In genomic region chr1:25725482-25725881, GRCh38 we compare ENCODE assay signal across 2 cellular contexts.
TF ChIP-seq lines count a peak whose summit lies in the region.

No MANE protein-coding gene starts in this region.

TF ChIP-seq in A549, 52 proteins besides CTCF, POLR2A, EP300 and RAD21 (continued from another document):
- TF ChIP-seq, protein P1, sequence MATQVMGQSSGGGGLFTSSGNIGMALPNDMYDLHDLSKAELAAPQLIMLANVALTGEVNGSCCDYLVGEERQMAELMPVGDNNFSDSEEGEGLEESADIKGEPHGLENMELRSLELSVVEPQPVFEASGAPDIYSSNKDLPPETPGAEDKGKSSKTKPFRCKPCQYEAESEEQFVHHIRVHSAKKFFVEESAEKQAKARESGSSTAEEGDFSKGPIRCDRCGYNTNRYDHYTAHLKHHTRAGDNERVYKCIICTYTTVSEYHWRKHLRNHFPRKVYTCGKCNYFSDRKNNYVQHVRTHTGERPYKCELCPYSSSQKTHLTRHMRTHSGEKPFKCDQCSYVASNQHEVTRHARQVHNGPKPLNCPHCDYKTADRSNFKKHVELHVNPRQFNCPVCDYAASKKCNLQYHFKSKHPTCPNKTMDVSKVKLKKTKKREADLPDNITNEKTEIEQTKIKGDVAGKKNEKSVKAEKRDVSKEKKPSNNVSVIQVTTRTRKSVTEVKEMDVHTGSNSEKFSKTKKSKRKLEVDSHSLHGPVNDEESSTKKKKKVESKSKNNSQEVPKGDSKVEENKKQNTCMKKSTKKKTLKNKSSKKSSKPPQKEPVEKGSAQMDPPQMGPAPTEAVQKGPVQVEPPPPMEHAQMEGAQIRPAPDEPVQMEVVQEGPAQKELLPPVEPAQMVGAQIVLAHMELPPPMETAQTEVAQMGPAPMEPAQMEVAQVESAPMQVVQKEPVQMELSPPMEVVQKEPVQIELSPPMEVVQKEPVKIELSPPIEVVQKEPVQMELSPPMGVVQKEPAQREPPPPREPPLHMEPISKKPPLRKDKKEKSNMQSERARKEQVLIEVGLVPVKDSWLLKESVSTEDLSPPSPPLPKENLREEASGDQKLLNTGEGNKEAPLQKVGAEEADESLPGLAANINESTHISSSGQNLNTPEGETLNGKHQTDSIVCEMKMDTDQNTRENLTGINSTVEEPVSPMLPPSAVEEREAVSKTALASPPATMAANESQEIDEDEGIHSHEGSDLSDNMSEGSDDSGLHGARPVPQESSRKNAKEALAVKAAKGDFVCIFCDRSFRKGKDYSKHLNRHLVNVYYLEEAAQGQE (IDR thresholded peaks at IDR 0.05): no peak
- no peak for TF ChIP-seq KDM1A (IDR thresholded peaks at IDR 0.05; ENCODE audit: low read depth)

TF ChIP-seq in GM23338, 12 proteins besides CTCF, POLR2A, EP300 and RAD21 (continued from another document):
- TF ChIP-seq, protein P2, sequence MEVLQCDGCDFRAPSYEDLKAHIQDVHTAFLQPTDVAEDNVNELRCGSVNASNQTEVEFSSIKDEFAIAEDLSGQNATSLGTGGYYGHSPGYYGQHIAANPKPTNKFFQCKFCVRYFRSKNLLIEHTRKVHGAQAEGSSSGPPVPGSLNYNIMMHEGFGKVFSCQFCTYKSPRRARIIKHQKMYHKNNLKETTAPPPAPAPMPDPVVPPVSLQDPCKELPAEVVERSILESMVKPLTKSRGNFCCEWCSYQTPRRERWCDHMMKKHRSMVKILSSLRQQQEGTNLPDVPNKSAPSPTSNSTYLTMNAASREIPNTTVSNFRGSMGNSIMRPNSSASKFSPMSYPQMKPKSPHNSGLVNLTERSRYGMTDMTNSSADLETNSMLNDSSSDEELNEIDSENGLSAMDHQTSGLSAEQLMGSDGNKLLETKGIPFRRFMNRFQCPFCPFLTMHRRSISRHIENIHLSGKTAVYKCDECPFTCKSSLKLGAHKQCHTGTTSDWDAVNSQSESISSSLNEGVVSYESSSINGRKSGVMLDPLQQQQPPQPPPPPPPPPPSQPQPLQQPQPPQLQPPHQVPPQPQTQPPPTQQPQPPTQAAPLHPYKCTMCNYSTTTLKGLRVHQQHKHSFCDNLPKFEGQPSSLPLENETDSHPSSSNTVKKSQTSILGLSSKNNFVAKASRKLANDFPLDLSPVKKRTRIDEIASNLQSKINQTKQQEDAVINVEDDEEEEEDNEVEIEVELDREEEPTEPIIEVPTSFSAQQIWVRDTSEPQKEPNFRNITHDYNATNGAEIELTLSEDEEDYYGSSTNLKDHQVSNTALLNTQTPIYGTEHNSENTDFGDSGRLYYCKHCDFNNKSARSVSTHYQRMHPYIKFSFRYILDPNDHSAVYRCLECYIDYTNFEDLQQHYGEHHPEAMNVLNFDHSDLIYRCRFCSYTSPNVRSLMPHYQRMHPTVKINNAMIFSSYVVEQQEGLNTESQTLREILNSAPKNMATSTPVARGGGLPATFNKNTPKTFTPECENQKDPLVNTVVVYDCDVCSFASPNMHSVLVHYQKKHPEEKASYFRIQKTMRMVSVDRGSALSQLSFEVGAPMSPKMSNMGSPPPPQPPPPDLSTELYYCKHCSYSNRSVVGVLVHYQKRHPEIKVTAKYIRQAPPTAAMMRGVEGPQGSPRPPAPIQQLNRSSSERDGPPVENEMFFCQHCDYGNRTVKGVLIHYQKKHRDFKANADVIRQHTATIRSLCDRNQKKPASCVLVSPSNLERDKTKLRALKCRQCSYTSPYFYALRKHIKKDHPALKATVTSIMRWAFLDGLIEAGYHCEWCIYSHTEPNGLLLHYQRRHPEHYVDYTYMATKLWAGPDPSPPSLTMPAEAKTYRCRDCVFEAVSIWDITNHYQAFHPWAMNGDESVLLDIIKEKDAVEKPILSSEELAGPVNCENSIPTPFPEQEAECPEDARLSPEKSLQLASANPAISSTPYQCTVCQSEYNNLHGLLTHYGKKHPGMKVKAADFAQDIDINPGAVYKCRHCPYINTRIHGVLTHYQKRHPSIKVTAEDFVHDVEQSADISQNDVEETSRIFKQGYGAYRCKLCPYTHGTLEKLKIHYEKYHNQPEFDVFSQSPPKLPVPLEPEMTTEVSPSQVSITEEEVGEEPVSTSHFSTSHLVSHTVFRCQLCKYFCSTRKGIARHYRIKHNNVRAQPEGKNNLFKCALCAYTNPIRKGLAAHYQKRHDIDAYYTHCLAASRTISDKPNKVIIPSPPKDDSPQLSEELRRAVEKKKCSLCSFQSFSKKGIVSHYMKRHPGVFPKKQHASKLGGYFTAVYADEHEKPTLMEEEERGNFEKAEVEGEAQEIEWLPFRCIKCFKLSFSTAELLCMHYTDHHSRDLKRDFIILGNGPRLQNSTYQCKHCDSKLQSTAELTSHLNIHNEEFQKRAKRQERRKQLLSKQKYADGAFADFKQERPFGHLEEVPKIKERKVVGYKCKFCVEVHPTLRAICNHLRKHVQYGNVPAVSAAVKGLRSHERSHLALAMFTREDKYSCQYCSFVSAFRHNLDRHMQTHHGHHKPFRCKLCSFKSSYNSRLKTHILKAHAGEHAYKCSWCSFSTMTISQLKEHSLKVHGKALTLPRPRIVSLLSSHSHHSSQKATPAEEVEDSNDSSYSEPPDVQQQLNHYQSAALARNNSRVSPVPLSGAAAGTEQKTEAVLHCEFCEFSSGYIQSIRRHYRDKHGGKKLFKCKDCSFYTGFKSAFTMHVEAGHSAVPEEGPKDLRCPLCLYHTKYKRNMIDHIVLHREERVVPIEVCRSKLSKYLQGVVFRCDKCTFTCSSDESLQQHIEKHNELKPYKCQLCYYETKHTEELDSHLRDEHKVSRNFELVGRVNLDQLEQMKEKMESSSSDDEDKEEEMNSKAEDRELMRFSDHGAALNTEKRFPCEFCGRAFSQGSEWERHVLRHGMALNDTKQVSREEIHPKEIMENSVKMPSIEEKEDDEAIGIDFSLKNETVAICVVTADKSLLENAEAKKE (CRISPR knock-in tag; IDR thresholded peaks at IDR 0.05): no peak
- TF ChIP-seq EZH2phosphoT487 (IDR thresholded peaks at IDR 0.05; ENCODE audit: unreplicated experiment) (no peak), ZNF331 (CRISPR knock-in tag; IDR thresholded peaks at IDR 0.05; ENCODE audit: low read depth) (no peak), CREB1 (CRISPR knock-in tag; IDR thresholded peaks at IDR 0.05; ENCODE audit: low read depth) (no peak), ZNF114 (CRISPR knock-in tag; IDR thresholded peaks at IDR 0.05) (no peak), EZH2 (IDR thresholded peaks at IDR 0.05; ENCODE audit: low read depth, unreplicated experiment) (no peak), NANOG (IDR thresholded peaks at IDR 0.05; ENCODE audit: borderline replicate concordance) (no peak)
- TF ChIP-seq, protein P1 (IDR thresholded peaks at IDR 0.05; ENCODE audit: unreplicated experiment): no peak
TF ChIP-seq in GM23338: peak in this region for 0.
